ENCODE assay signal across 12 cellular contexts in genomic region chr6:71489736-71490135, GRCh38.
A peak's percentile ranks its signal among the peaks of the same experiment; 100 is the strongest.
DNase-seq lines count a peak whose midpoint lies in the region; ATAC-seq and TF ChIP-seq lines count a peak whose summit lies in the region.
"Had no signal": no experiment of that assay in that cellular context is flagged by ENCODE, and none has a peak within 500 bp of the region (broad histone marks: within the 10 kb centered on the region; RNA-seq: fewer than 3 reads in every experiment).

No MANE protein-coding gene starts in this region.

- intact Hi-C loops in lower lobe of right lung (cut with DNase I) = no loop called here

- peaks cover 7% of the 10 kb centered on the region for H3K27me3 Mint-ChIP-seq in activated CD8-positive, alpha-beta T cell treated with anti-CD3 and anti-CD28 coated beads, Interleukin-2, amount 10 ng/mL, durations not matched to agents 7 days and 5 days (ENCODE audit: low read depth)
- H3K27me3 Mint-ChIP-seq: stimulated activated memory B cell treated with anti-CD40 and anti-IgM and Interleukin-4, amounts not matched to agents 10 μg/mL and 1 μg/mL and 100 μg/mL, for 72 hours had no signal

- H3K9me3 Mint-ChIP-seq in activated CD8-positive, alpha-beta T cell treated with anti-CD3 and anti-CD28 coated beads, Interleukin-2, amount 10 ng/mL, durations not matched to agents 7 days and 5 days (ENCODE audit: insufficient read depth) = no peaks in the 10 kb centered on the region
- H3K9me3 Mint-ChIP-seq: stimulated activated memory B cell treated with anti-CD40 and anti-IgM and Interleukin-4, amounts not matched to agents 10 μg/mL and 1 μg/mL and 100 μg/mL, for 72 hours had no signal

- ATAC-seq in lower lobe of right lung (peak; percentile 56 to 80), GM19328 (IDR thresholded peaks at IDR 0.05; ENCODE audit: unreplicated experiment) (no peak)
- ATAC-seq in activated CD8-positive, alpha-beta T cell treated with anti-CD3 and anti-CD28 coated beads, Interleukin-2, amount 10 ng/mL, durations not matched to agents 7 days and 5 days = no peak
- ATAC-seq: activated T-cell treated with anti-CD3 and anti-CD28 coated beads, Interleukin-2, amount 50 U/mL, for 72 hours; stimulated activated memory B cell treated with anti-CD40 and anti-IgM and Interleukin-4, amounts not matched to agents 10 μg/mL and 1 μg/mL and 100 μg/mL, for 72 hours had no signal

- CTCF ChIA-PET in activated CD8-positive, alpha-beta T cell treated with anti-CD3 and anti-CD28 coated beads, Interleukin-2, amount 10 ng/mL, durations not matched to agents 7 days and 5 days (lab: Charles Lee) = no interaction called here

- POLR2A ChIA-PET in activated CD8-positive, alpha-beta T cell treated with anti-CD3 and anti-CD28 coated beads, Interleukin-2, amount 10 ng/mL, durations not matched to agents 7 days and 5 days (lab: Charles Lee) = no interaction called here

- H3K27me3 ChIP-seq in HUES6 (ENCODE audit: control insufficient read depth, insufficient read depth, low read length) = no peaks in the 10 kb centered on the region
- no peaks in the 10 kb centered on the region for H3K27me3 ChIP-seq in lower lobe of right lung (ENCODE audit: low read depth)
- H3K27me3 ChIP-seq in effector memory CD4-positive, alpha-beta T cell (replicated peaks; ENCODE audit: control insufficient read depth, insufficient read depth, low read length, poor library complexity, severe bottlenecking) = no peaks in the 10 kb centered on the region

- in situ Hi-C loops in ACHN (cut with HindIII; ENCODE audit: low pct_ligation_motif_present, low pct_unique_long_range_greater_than_20kb, low sequenced_read_pairs) = no loop called here

- no peaks in the 10 kb centered on the region for H3K9me3 ChIP-seq in HUES6 (ENCODE audit: control insufficient read depth, insufficient read depth, low read depth, low read length)
- H3K9me3 ChIP-seq in lower lobe of right lung = no peaks in the 10 kb centered on the region
- no peaks in the 10 kb centered on the region for H3K9me3 ChIP-seq in effector memory CD4-positive, alpha-beta T cell (ENCODE audit: control insufficient read depth, low read length)

- H3K36me3 Mint-ChIP-seq in activated CD8-positive, alpha-beta T cell treated with anti-CD3 and anti-CD28 coated beads, Interleukin-2, amount 10 ng/mL, durations not matched to agents 7 days and 5 days (ENCODE audit: low read depth) = no peaks in the 10 kb centered on the region
- H3K36me3 Mint-ChIP-seq: CD14-positive monocyte; stimulated activated memory B cell treated with anti-CD40 and anti-IgM and Interleukin-4, amounts not matched to agents 10 μg/mL and 1 μg/mL and 100 μg/mL, for 72 hours had no signal

- H3K4me3 ChIP-seq in HUES6 (ENCODE audit: low read depth, low read length) (no peak overlapping the region), coronary artery (no peak overlapping the region), lower lobe of right lung (no peak overlapping the region)
- no peak overlapping the region for H3K4me3 ChIP-seq in effector memory CD4-positive, alpha-beta T cell (ENCODE audit: insufficient read depth, low read depth, low read length, poor library complexity, severe bottlenecking)

- H3K4me3 Mint-ChIP-seq in activated CD8-positive, alpha-beta T cell treated with anti-CD3 and anti-CD28 coated beads, Interleukin-2, amount 10 ng/mL, durations not matched to agents 7 days and 5 days = no peak overlapping the region
- H3K4me3 Mint-ChIP-seq: activated T-cell treated with anti-CD3 and anti-CD28 coated beads, Interleukin-2, amount 50 U/mL, for 72 hours; CD14-positive monocyte; stimulated activated memory B cell treated with anti-CD40 and anti-IgM and Interleukin-4, amounts not matched to agents 10 μg/mL and 1 μg/mL and 100 μg/mL, for 72 hours had no signal

- no peak overlapping the region for H3K27ac Mint-ChIP-seq in activated CD8-positive, alpha-beta T cell treated with anti-CD3 and anti-CD28 coated beads, Interleukin-2, amount 10 ng/mL, durations not matched to agents 7 days and 5 days
- H3K27ac Mint-ChIP-seq: activated T-cell treated with anti-CD3 and anti-CD28 coated beads, Interleukin-2, amount 50 U/mL, for 72 hours; CD14-positive monocyte; stimulated activated memory B cell treated with anti-CD40 and anti-IgM and Interleukin-4, amounts not matched to agents 10 μg/mL and 1 μg/mL and 100 μg/mL, for 72 hours had no signal

- H3K4me1 ChIP-seq in HUES6 (ENCODE audit: control insufficient read depth, insufficient read depth, low read length) = peaks cover 17% of the 10 kb centered on the region
- H3K4me1 ChIP-seq in lower lobe of right lung = peaks cover 10% of the 10 kb centered on the region
- H3K4me1 ChIP-seq in effector memory CD4-positive, alpha-beta T cell (ENCODE audit: control insufficient read depth, insufficient read depth, low read length, poor library complexity, severe bottlenecking) = no peaks in the 10 kb centered on the region

- H3K27ac ChIP-seq in HUES6 (ENCODE audit: low read depth, low read length) (peak overlapping the region; percentile 55; the same call in 1 of the 2 replicates), coronary artery (peak overlapping the region; percentile 5 to 53), lower lobe of right lung (no peak overlapping the region)
- no peak overlapping the region for H3K27ac ChIP-seq in effector memory CD4-positive, alpha-beta T cell (ENCODE audit: insufficient read depth, low read length, poor library complexity, severe bottlenecking)

- TF ChIP-seq CTCF in coronary artery (IDR thresholded peaks at IDR 0.05) (no peak), lower lobe of right lung (IDR thresholded peaks at IDR 0.05) (no peak)

- H3K4me1 Mint-ChIP-seq in activated CD8-positive, alpha-beta T cell treated with anti-CD3 and anti-CD28 coated beads, Interleukin-2, amount 10 ng/mL, durations not matched to agents 7 days and 5 days (ENCODE audit: low read depth) = no peaks in the 10 kb centered on the region
- H3K4me1 Mint-ChIP-seq: CD14-positive monocyte had no signal

- H3K36me3 ChIP-seq in HUES6 (ENCODE audit: control insufficient read depth, insufficient read depth, low read length) = no peaks in the 10 kb centered on the region
- no peaks in the 10 kb centered on the region for H3K36me3 ChIP-seq in lower lobe of right lung
- H3K36me3 ChIP-seq in effector memory CD4-positive, alpha-beta T cell (ENCODE audit: control insufficient read depth, insufficient read depth, low read length) = no peaks in the 10 kb centered on the region

- H3K9ac ChIP-seq in HUES6 (ENCODE audit: low read length) = no peak overlapping the region

- DNase-seq in ACHN (peak; percentile 88), coronary artery (ENCODE audit: low spot score) (no peak), lower lobe of right lung (no peak)
- no peak for DNase-seq in activated CD8-positive, alpha-beta T cell treated with anti-CD3 and anti-CD28 coated beads, Interleukin-2, amount 10 ng/mL, durations not matched to agents 7 days and 5 days
- no peak for DNase-seq in activated naive CD4-positive, alpha-beta T cell treated with Interleukin-2 at 50 U/mL for 16 hours
- DNase-seq in effector memory CD4-positive, alpha-beta T cell = no peak
- DNase-seq: activated T-cell treated with anti-CD3 and anti-CD28 coated beads, Interleukin-2, amount 50 U/mL, for 72 hours; NCI-H1105 had no signal

Comparison
In these comparisons a context has a peak if more than half of its experiments do, and no peak if none do; other contexts are left out.
1. H3K27ac ChIP-seq: peak in HUES6 (single experiment) and coronary artery (2 of 2); none in lower lobe of right lung (single experiment) and effector memory CD4-positive, alpha-beta T cell (single experiment).
2. ATAC-seq: peak in lower lobe of right lung (2 of 2); none in GM19328 (single experiment) and activated CD8-positive, alpha-beta T cell treated with anti-CD3 and anti-CD28 coated beads, Interleukin-2, amount 10 ng/mL, durations not matched to agents 7 days and 5 days (single experiment).